ENCODE assay signal across 2 cellular contexts in genomic region chr1:234517087-234517802, GRCh38.
TF ChIP-seq lines count a peak whose summit lies in the region.

No MANE protein-coding gene starts in this region.

TF ChIP-seq in IMR-90, 13 proteins besides CTCF, POLR2A, EP300 and RAD21:
- TF ChIP-seq CEBPB (IDR thresholded peaks at IDR 0.05; ENCODE audit: low read depth, low read length) (no peak), FOS (IDR thresholded peaks at IDR 0.05; ENCODE audit: low read depth, low read length) (no peak), MAFK (IDR thresholded peaks at IDR 0.05; ENCODE audit: low read depth, low read length) (no peak), BHLHE40 (IDR thresholded peaks at IDR 0.05; ENCODE audit: low read depth, low read length) (no peak), RCOR1 (IDR thresholded peaks at IDR 0.05; ENCODE audit: insufficient replicate concordance, low read length) (no peak), MXI1 (IDR thresholded peaks at IDR 0.05; ENCODE audit: borderline replicate concordance, low read depth, low read length) (no peak), SMC3 (IDR thresholded peaks at IDR 0.05; ENCODE audit: low read depth, low read length) (no peak), RFX5 (IDR thresholded peaks at IDR 0.05; ENCODE audit: low read depth, low read length) (no peak), CHD1 (IDR thresholded peaks at IDR 0.05; ENCODE audit: low read depth, low read length) (no peak)
TF ChIP-seq in IMR-90: peak in this region for 0.

TF ChIP-seq in liver, 16 proteins besides CTCF, POLR2A, EP300 and RAD21:
- TF ChIP-seq TAF1 (conservative IDR thresholded peaks at IDR 0.05) (no peak), NR2F2 (IDR thresholded peaks at IDR 0.05) (no peak), FOXA1 (IDR thresholded peaks at IDR 0.05) (no peak), HNF4G (IDR thresholded peaks at IDR 0.05) (peak; percentile 71), ATF3 (IDR thresholded peaks at IDR 0.05) (no peak), EGR1 (IDR thresholded peaks at IDR 0.05; ENCODE audit: low read depth in 2 of 2) (no peak), HNF4A (conservative IDR thresholded peaks at IDR 0.05) (peak; percentile 88), SP1 (IDR thresholded peaks at IDR 0.05) (peak; percentile 75), ZBTB33 (IDR thresholded peaks at IDR 0.05) (peak; percentile 63), GABPA (IDR thresholded peaks at IDR 0.05 in 1 of 2, conservative IDR thresholded peaks at IDR 0.05 in 1 of 2) (no peak), RXRA (IDR thresholded peaks at IDR 0.05) (peak; percentile 54 to 72), YY1 (IDR thresholded peaks at IDR 0.05) (peak; percentile 94), MAX (IDR thresholded peaks at IDR 0.05) (peak; percentile 29), JUND (IDR thresholded peaks at IDR 0.05) (peak; percentile 51 to 63), FOXA2 (IDR thresholded peaks at IDR 0.05) (peak; percentile 46), REST (IDR thresholded peaks at IDR 0.05) (peak; percentile 57)
